In genomic region chr3:188052229-188052965, GRCh38 we compare ENCODE assay signal across 9 cellular contexts.
DNase-seq lines count a peak whose midpoint lies in the region; ATAC-seq and TF ChIP-seq lines count a peak whose summit lies in the region.
"Had no signal": no experiment of that assay in that cellular context is flagged by ENCODE, and none has a peak within 500 bp of the region (broad histone marks: within the 10 kb centered on the region; RNA-seq: fewer than 3 reads in every experiment).

No MANE protein-coding gene starts in this region.

- peak overlapping the region; percentile 90 to 92 for H3K27ac ChIP-seq in coronary artery
- peak overlapping the region; percentile 96 for H3K27ac ChIP-seq in layer of hippocampus (ENCODE audit: low read depth, low read length)
- H3K27ac ChIP-seq in stomach, result peak overlapping the region; percentile 56 to 91 (median 82)

- DNase-seq in NB4 (ENCODE audit: low read depth) (peak; percentile 19), coronary artery (ENCODE audit: low spot score) (peak; percentile 96), stomach (peak; percentile 43), T-helper 1 cell (no peak)
- no peak for DNase-seq in activated CD4-positive, alpha-beta T cell treated with anti-CD3 and anti-CD28 coated beads for 48 hours
- DNase-seq: NK-92 treated with Interleukin-12 subunit alpha and Interleukin-12 subunit beta, amount 100 ng/mL, for 24 hours had no signal

- H3K9me3 ChIP-seq in stomach, result no peaks in the 10 kb centered on the region

- TF ChIP-seq EP300 in stomach (IDR thresholded peaks at IDR 0.05), result peak; percentile 57

- intact Hi-C loops in stomach (cut with DNase I; ENCODE audit: low total_unique reads), result no loop called here

- no peak for ATAC-seq in GM19463 (IDR thresholded peaks at IDR 0.05; ENCODE audit: unreplicated experiment)
- ATAC-seq in HG02588 (IDR thresholded peaks at IDR 0.05; ENCODE audit: unreplicated experiment), result no peak

- TF ChIP-seq CTCF in NB4 (IDR thresholded peaks at IDR 0.05; ENCODE audit: low read depth, low read length), result no peak
- TF ChIP-seq CTCF in coronary artery (IDR thresholded peaks at IDR 0.05), result peak; percentile 42
- peak in 4 of 7 experiments; percentile 20 to 35 (median 28) for TF ChIP-seq CTCF in stomach (IDR thresholded peaks at IDR 0.05)

- 43 to 60% (median 53%) methylated on average over 11 to 15 of the region's 15 CpGs for WGBS in stomach, 5 donors

- peaks cover 16 to 43% (median 23%) of the 10 kb centered on the region in 4 donors for H3K4me1 ChIP-seq in stomach

- H3K27me3 ChIP-seq in layer of hippocampus (ENCODE audit: control insufficient read depth, insufficient read depth, low read length), result no peaks in the 10 kb centered on the region
- H3K27me3 ChIP-seq in stomach, result no peaks in the 10 kb centered on the region

- no peak for TF ChIP-seq POLR2A in NB4 (IDR thresholded peaks at IDR 0.05; ENCODE audit: extremely low read depth, insufficient read length)
- no peak for TF ChIP-seq POLR2A in stomach (IDR thresholded peaks at IDR 0.05)

- H3K36me3 ChIP-seq in stomach, result no peaks in the 10 kb centered on the region

- H3K4me3 ChIP-seq in NB4 (ENCODE audit: low read depth, low read length) (no peak overlapping the region), coronary artery (peak overlapping the region; percentile 37), stomach (peak overlapping the region in 2 of 4 donors; percentile 3 to 5)

Comparison
In these comparisons a context has a peak if more than half of its experiments do, and no peak if none do; other contexts are left out.
1. DNase-seq: peak in NB4 (single experiment), coronary artery (single experiment) and stomach (single experiment); none in activated CD4-positive, alpha-beta T cell treated with anti-CD3 and anti-CD28 coated beads for 48 hours (single experiment) and T-helper 1 cell (0 of 5).
2. Peak in every context shown above with its lines, with median percentiles within 50 percentile points of each other: H3K27ac ChIP-seq.